In the genomic region with DNA sequence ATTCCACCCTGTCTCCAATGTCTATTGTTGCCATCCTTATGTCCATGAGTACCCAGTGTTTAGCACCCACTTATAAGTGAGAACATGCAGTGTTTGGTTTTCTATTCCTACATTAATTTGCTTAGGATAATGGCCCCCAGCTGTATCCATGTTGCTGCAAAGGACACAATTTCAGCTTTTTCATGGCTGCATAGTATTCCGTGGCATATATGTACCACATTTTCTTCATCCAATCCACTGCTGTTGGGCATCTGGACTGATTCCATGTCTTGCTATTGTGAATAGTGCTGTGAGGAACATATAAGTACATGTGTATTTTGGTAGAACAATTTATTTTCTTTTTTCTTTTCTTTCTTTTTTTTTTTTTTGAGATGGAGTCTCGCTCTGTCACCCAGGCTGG, we compare ENCODE assay signal across 31 cellular contexts.
"Had no signal": no experiment of that assay in that cellular context is flagged by ENCODE, and none has a peak within 500 bp of the region (broad histone marks: within the 10 kb centered on the region; RNA-seq: fewer than 3 reads in every experiment).

No MANE protein-coding gene starts in this region.

- H3K27me3 ChIP-seq: ascending aorta, cardiac muscle cell had no signal

- H3K4me3 ChIP-seq: ascending aorta, cardiac muscle cell had no signal

- H3K4me1 ChIP-seq: ascending aorta had no signal

- H3K36me3 ChIP-seq: ascending aorta, cardiac muscle cell had no signal

- FAIRE-seq: bronchial epithelial cell, TTC549 had no signal

- H3K27ac ChIP-seq: ascending aorta, cardiac muscle cell, VCaP had no signal

- DNase-seq: activated CD4-positive, alpha-beta memory T cell treated with anti-CD3 and anti-CD28 coated beads, Interleukin-2, amount 10 ng/mL, durations not matched to agents 7 days and 5 days; activated CD4-positive, alpha-beta T cell treated with anti-CD3 and anti-CD28 coated beads for 1 hour; activated CD4-positive, alpha-beta T cell treated with anti-CD3 and anti-CD28 coated beads for 36 hours; activated CD4-positive, alpha-beta T cell treated with anti-CD3 and anti-CD28 coated beads for 48 hours; activated CD4-positive, alpha-beta T cell treated with anti-CD3 and anti-CD28 coated beads, Interleukin-2, amount 10 ng/mL, durations not matched to agents 7 days and 5 days; activated CD4-positive, alpha-beta T cell treated with anti-CD3 and anti-CD28 coated beads, Interleukin-2, amount 50 U/mL, for 48 hours; activated CD4-positive, CD25-positive, alpha-beta regulatory T cell; activated CD8-positive, alpha-beta memory T cell treated with anti-CD3 and anti-CD28 coated beads for 24 hours; activated CD8-positive, alpha-beta memory T cell treated with anti-CD3 and anti-CD28 coated beads, Interleukin-2, amount 10 ng/mL, durations not matched to agents 7 days and 5 days; activated CD8-positive, alpha-beta memory T cell treated with anti-CD3 and anti-CD28 coated beads, Interleukin-2, amount 50 U/mL, for 48 hours; activated CD8-positive, alpha-beta T cell treated with anti-CD3 and anti-CD28 coated beads, Interleukin-2, amount 10 ng/mL, durations not matched to agents 7 days and 5 days; activated effector memory CD4-positive, alpha-beta T cell treated with Interleukin-2 at 50 U/mL for 16 hours; activated gamma-delta T cell; activated naive CD4-positive, alpha-beta T cell treated with anti-CD3 and anti-CD28 coated beads, Interleukin-2, amount 10 ng/mL, durations not matched to agents 7 days and 5 days; activated naive CD4-positive, alpha-beta T cell treated with Interleukin-2 at 50 U/mL for 16 hours; activated naive CD8-positive, alpha-beta T cell treated with anti-CD3 and anti-CD28 coated beads, Interleukin-2, amount 10 ng/mL, durations not matched to agents 7 days and 5 days; activated naive CD8-positive, alpha-beta T cell treated with anti-CD3 and anti-CD28 coated beads, Interleukin-2, amount 50 U/mL, for 24 hours; activated T-cell treated with anti-CD3 and anti-CD28 coated beads, Interleukin-2, amount 50 U/mL, for 24 hours; activated T-cell treated with anti-CD3 and anti-CD28 coated beads, Interleukin-2, amount 50 U/mL, for 48 hours; amygdala; anterior cingulate cortex; caudate nucleus; cerebellar nuclear complex; T-helper 2 cell; T-helper 9 cell had no signal

- ATAC-seq: activated CD4-positive, alpha-beta T cell treated with anti-CD3 and anti-CD28 coated beads for 36 hours; activated CD4-positive, CD25-positive, alpha-beta regulatory T cell treated with anti-CD3 and anti-CD28 coated beads, Interleukin-2, amount 50 U/mL, for 24 hours; activated CD8-positive, alpha-beta memory T cell treated with anti-CD3 and anti-CD28 coated beads, Interleukin-2, amount 10 ng/mL, durations not matched to agents 7 days and 5 days; activated CD8-positive, alpha-beta T cell treated with anti-CD3 and anti-CD28 coated beads, Interleukin-2, amount 10 ng/mL, durations not matched to agents 7 days and 5 days; activated naive CD8-positive, alpha-beta T cell treated with anti-CD3 and anti-CD28 coated beads, Interleukin-2, amount 50 U/mL, for 24 hours had no signal
